In genomic region chr5:132850066-132850465, GRCh38 we compare ENCODE assay signal across 21 cellular contexts. TPM values are rescaled to one million over a fixed set of nuclear protein-coding genes. Genes with fewer than 3 reads are reported as not detected.
DNase-seq lines count a peak whose midpoint lies in the region; ATAC-seq and TF ChIP-seq lines count a peak whose summit lies in the region.
"Had no signal": no experiment of that assay in that cellular context is flagged by ENCODE, and none has a peak within 500 bp of the region (broad histone marks: within the 10 kb centered on the region; RNA-seq: fewer than 3 reads in every experiment).

No MANE protein-coding gene starts in this region.

- H3K27ac Mint-ChIP-seq in activated CD4-positive, alpha-beta memory T cell treated with anti-CD3 and anti-CD28 coated beads for 36 hours: no peak overlapping the region
- H3K27ac Mint-ChIP-seq: activated naive CD4-positive, alpha-beta T cell treated with anti-CD3 and anti-CD28 coated beads for 36 hours; CD14-positive monocyte had no signal

- H2AFZ ChIP-seq in fibroblast of lung (ENCODE audit: low read length): no peak overlapping the region

- no peak for TF ChIP-seq CTCF in fibroblast of lung (conservative IDR thresholded peaks at IDR 0.05 in 1 of 2, IDR thresholded peaks at IDR 0.05 in 1 of 2; ENCODE audit: low read depth in 1 of 2, low read length in 2 of 2)

- no peak overlapping the region for H3K27ac ChIP-seq in fibroblast of lung (ENCODE audit: insufficient read depth, low read length)
- H3K27ac ChIP-seq: gastrocnemius medialis had no signal

- no peaks in the 10 kb centered on the region for H3K36me3 ChIP-seq in fibroblast of lung (ENCODE audit: control insufficient read depth, insufficient read depth, low read length)
- H3K36me3 ChIP-seq: gastrocnemius medialis had no signal

- no peaks in the 10 kb centered on the region for H4K20me1 ChIP-seq in fibroblast of lung (ENCODE audit: control insufficient read depth, extremely low read depth, insufficient read depth, low read length)

- no peak overlapping the region for H3K4me3 Mint-ChIP-seq in activated CD4-positive, alpha-beta memory T cell treated with anti-CD3 and anti-CD28 coated beads for 36 hours
- H3K4me3 Mint-ChIP-seq: activated naive CD4-positive, alpha-beta T cell treated with anti-CD3 and anti-CD28 coated beads for 36 hours; CD14-positive monocyte had no signal

- H3K9me3 Mint-ChIP-seq in activated CD4-positive, alpha-beta memory T cell treated with anti-CD3 and anti-CD28 coated beads for 36 hours: no peaks in the 10 kb centered on the region
- H3K9me3 Mint-ChIP-seq: activated naive CD4-positive, alpha-beta T cell treated with anti-CD3 and anti-CD28 coated beads for 36 hours; CD14-positive monocyte had no signal

- ATAC-seq in GM21526 (IDR thresholded peaks at IDR 0.05; ENCODE audit: low FRiP score, unreplicated experiment): no peak
- ATAC-seq: gastrocnemius medialis, PC-3, right cardiac atrium had no signal

- peak; percentile 57 for DNase-seq in Daoy (ENCODE audit: low read depth)
- peak; percentile 24 for DNase-seq in RPMI7951 (ENCODE audit: low read depth)
- peak in 1 of 2 donors; percentile 55 for DNase-seq in fibroblast of lung (ENCODE audit: low read depth in 2 of 2)
- DNase-seq in myocyte (ENCODE audit: low read depth): peak; percentile 56
- DNase-seq in NCI-H446 treated with DMSO at 0.1 percent for 48 hours (lab: John Stamatoyannopoulos, UW): no peak
- no peak for DNase-seq in activated CD4-positive, alpha-beta memory T cell treated with anti-CD3 and anti-CD28 coated beads for 36 hours
- DNase-seq in NCI-H2107 treated with DMSO at 0.1 percent for 48 hours (lab: John Stamatoyannopoulos, UW; ENCODE audit: unreplicated experiment): no peak
- DNase-seq: activated naive CD4-positive, alpha-beta T cell treated with anti-CD3 and anti-CD28 coated beads for 36 hours; activated T-cell treated with anti-CD3 and anti-CD28 coated beads, Interleukin-2, amount 50 U/mL, for 48 hours; gastrocnemius medialis; GDM1; Karpas-422; kidney; NCI-H1092; NCI-H2029 treated with DMSO at 0.1 percent for 48 hours; NCI-H345; PC-3; right cardiac atrium had no signal

- no peaks in the 10 kb centered on the region for H3K27me3 ChIP-seq in fibroblast of lung (ENCODE audit: control insufficient read depth, insufficient read depth, low read length)
- H3K27me3 ChIP-seq: gastrocnemius medialis had no signal

- no peaks in the 10 kb centered on the region for H3K27me3 Mint-ChIP-seq in activated CD4-positive, alpha-beta memory T cell treated with anti-CD3 and anti-CD28 coated beads for 36 hours

- peak overlapping the region; percentile 35 for H3K4me2 ChIP-seq in fibroblast of lung (ENCODE audit: extremely low read depth, insufficient read depth, low read length)

- no peaks in the 10 kb centered on the region for H3K4me1 ChIP-seq in fibroblast of lung (ENCODE audit: control insufficient read depth, extremely low read depth, insufficient read depth, low read length)
- H3K4me1 ChIP-seq: gastrocnemius medialis had no signal

- no peak overlapping the region for H3K4me3 ChIP-seq in fibroblast of lung (replicated peaks in 1 of 4; ENCODE audit: control extremely low read depth in 1 of 4, insufficient read depth in 1 of 4, low read depth in 3 of 4, low read length in 4 of 4)
- H3K4me3 ChIP-seq: gastrocnemius medialis had no signal

- intact Hi-C loops in activated CD4-positive, alpha-beta memory T cell treated with anti-CD3 and anti-CD28 coated beads for 36 hours (cut with micrococcal nuclease): no loop called here

- H3K4me1 Mint-ChIP-seq in activated CD4-positive, alpha-beta memory T cell treated with anti-CD3 and anti-CD28 coated beads for 36 hours (ENCODE audit: low read depth): peaks cover 1% of the 10 kb centered on the region
- H3K4me1 Mint-ChIP-seq: CD14-positive monocyte had no signal

- H3K9ac ChIP-seq in fibroblast of lung (ENCODE audit: insufficient read depth, low read length): no peak overlapping the region

- H3K36me3 Mint-ChIP-seq in activated CD4-positive, alpha-beta memory T cell treated with anti-CD3 and anti-CD28 coated beads for 36 hours: no peaks in the 10 kb centered on the region
- H3K36me3 Mint-ChIP-seq: CD14-positive monocyte had no signal

- CTCF ChIA-PET in activated CD4-positive, alpha-beta memory T cell treated with anti-CD3 and anti-CD28 coated beads for 36 hours (lab: Charles Lee): interaction anchor here (0.9 kb wide), 2 partner anchors 21 to 30 kb away, joined by 3 read pairs; no protein-coding TSS in a partner anchor

- POLR2A ChIA-PET in activated CD4-positive, alpha-beta memory T cell treated with anti-CD3 and anti-CD28 coated beads for 36 hours (lab: Charles Lee): no interaction called here

- no peaks in the 10 kb centered on the region for H3K9me3 ChIP-seq in fibroblast of lung (ENCODE audit: control insufficient read depth, insufficient read depth, low read depth, low read length)
- H3K9me3 ChIP-seq: gastrocnemius medialis had no signal

- H3K79me2 ChIP-seq in fibroblast of lung (ENCODE audit: control insufficient read depth, insufficient read depth, low read length): no peaks in the 10 kb centered on the region

RNA-seq across cellular contexts. Expression of gene GDF9, which starts 16.2 kb away (rescaled TPM):
- total RNA-seq in Daoy (2014; rRNA removed; shearing (Covaris generic)): 0.17 TPM in 1 of 2 replicates, not detected in the other
- 0.12 and 0.39 TPM in 2 replicates for total RNA-seq in RPMI7951 (2014; rRNA removed; shearing (Covaris generic))
- total RNA-seq in fibroblast of lung: under 0.01 and 0.17 TPM in 2 replicates
- 0.07 and 0.11 TPM in 2 replicates for polyA plus RNA-seq in fibroblast of lung
- 0.05 TPM in 1 of 2 replicates, not detected in the other for polyA plus RNA-seq in fibroblast of lung (2012)
- not detected in 2 replicates for polyA minus RNA-seq in fibroblast of lung (ENCODE audit: low replicate concordance)
- 0.27 and 0.57 TPM in 2 replicates for total RNA-seq in myocyte
- 0.34 TPM for polyA plus RNA-seq in myocyte (2012)
- total RNA-seq in activated CD4-positive, alpha-beta memory T cell treated with anti-CD3 and anti-CD28 coated beads for 36 hours: under 1 TPM; 0.43 to 0.73 TPM
- total RNA-seq: PC-3 had no signal
- polyA plus RNA-seq: CD14-positive monocyte had no signal

RNA-seq across cellular contexts. Expression of gene UQCRQ, which starts 16.4 kb away (rescaled TPM):
- 287 and 294 TPM in 2 replicates for total RNA-seq in Daoy (2014; rRNA removed; shearing (Covaris generic))
- 330 and 401 TPM in 2 replicates for total RNA-seq in RPMI7951 (2014; rRNA removed; shearing (Covaris generic))
- total RNA-seq in fibroblast of lung (112 and 113 TPM in 2 replicates), myocyte (99.8 and 134 TPM in 2 replicates)
- polyA plus RNA-seq in fibroblast of lung: 157 and 200 TPM in 2 replicates
- 571 and 577 TPM in 2 replicates for polyA plus RNA-seq in fibroblast of lung (2012)
- polyA minus RNA-seq in fibroblast of lung (ENCODE audit: low replicate concordance): 28.9 and 46.4 TPM in 2 replicates
- 511 TPM for polyA plus RNA-seq in myocyte (2012)
- 100 to 1,000 TPM; 540 to 565 TPM for total RNA-seq in activated CD4-positive, alpha-beta memory T cell treated with anti-CD3 and anti-CD28 coated beads for 36 hours

RNA-seq across cellular contexts. Expression of gene SHROOM1, which starts 19.6 kb away (rescaled TPM):
- total RNA-seq in Daoy (2014; rRNA removed; shearing (Covaris generic)): 8.2 and 8.3 TPM in 2 replicates
- 4.8 and 6.1 TPM in 2 replicates for total RNA-seq in RPMI7951 (2014; rRNA removed; shearing (Covaris generic))
- total RNA-seq in fibroblast of lung (4.1 and 6.1 TPM in 2 replicates), myocyte (7.7 and 10.0 TPM in 2 replicates)
- 2.9 and 6.2 TPM in 2 replicates for polyA plus RNA-seq in fibroblast of lung
- polyA plus RNA-seq in fibroblast of lung (2012): 5.4 and 6.7 TPM in 2 replicates
- 4.2 and 6.3 TPM in 2 replicates for polyA minus RNA-seq in fibroblast of lung (ENCODE audit: low replicate concordance)
- 5.7 TPM for polyA plus RNA-seq in myocyte (2012)
- 1 to 10 TPM; 1.2 to 1.6 TPM for total RNA-seq in activated CD4-positive, alpha-beta memory T cell treated with anti-CD3 and anti-CD28 coated beads for 36 hours

RNA-seq across cellular contexts. Expression of gene LEAP2, which starts 23.4 kb away (rescaled TPM):
- 0.17 and 0.68 TPM in 2 replicates for total RNA-seq in Daoy (2014; rRNA removed; shearing (Covaris generic))
- total RNA-seq in RPMI7951 (2014; rRNA removed; shearing (Covaris generic)): 0.29 and 0.84 TPM in 2 replicates
- total RNA-seq in fibroblast of lung (0.26 and 0.33 TPM in 2 replicates), myocyte (0.88 and 1.0 TPM in 2 replicates)
- polyA plus RNA-seq in fibroblast of lung: 0.30 and 0.50 TPM in 2 replicates
- polyA plus RNA-seq in fibroblast of lung (2012): 0.24 and 0.29 TPM in 2 replicates
- not detected in 2 replicates for polyA minus RNA-seq in fibroblast of lung (ENCODE audit: low replicate concordance)
- polyA plus RNA-seq in myocyte (2012): 1.5 TPM
- 1 to 10 TPM; 1.7 to 3.2 TPM for total RNA-seq in activated CD4-positive, alpha-beta memory T cell treated with anti-CD3 and anti-CD28 coated beads for 36 hours

RNA-seq across cellular contexts. Expression of gene SOWAHA, which starts 37.0 kb away (rescaled TPM):
- 0.42 TPM in 1 of 2 replicates, not detected in the other for total RNA-seq in Daoy (2014; rRNA removed; shearing (Covaris generic))
- not detected in 2 replicates for total RNA-seq in RPMI7951 (2014; rRNA removed; shearing (Covaris generic))
- total RNA-seq in fibroblast of lung: 0.17 and 0.26 TPM in 2 replicates
- 0.02 and 0.03 TPM in 2 replicates for polyA plus RNA-seq in fibroblast of lung
- not detected in 2 replicates for polyA plus RNA-seq in fibroblast of lung (2012)
- polyA minus RNA-seq in fibroblast of lung (ENCODE audit: low replicate concordance): not detected in 2 replicates
- 0.11 and 0.36 TPM in 2 replicates for total RNA-seq in myocyte
- polyA plus RNA-seq in myocyte (2012): 0.03 TPM
- total RNA-seq in activated CD4-positive, alpha-beta memory T cell treated with anti-CD3 and anti-CD28 coated beads for 36 hours: not detected
- total RNA-seq: A673; activated naive CD4-positive, alpha-beta T cell treated with anti-CD3 and anti-CD28 coated beads for 36 hours had no signal
- polyA plus RNA-seq: CD14-positive monocyte had no signal

Comparison
In these comparisons a context has a peak if more than half of its experiments do, and no peak if none do; other contexts are left out.
1. DNase-seq: peak in Daoy (single experiment), RPMI7951 (single experiment) and myocyte (single experiment); none in NCI-H446 treated with DMSO at 0.1 percent for 48 hours (single experiment), activated CD4-positive, alpha-beta memory T cell treated with anti-CD3 and anti-CD28 coated beads for 36 hours (single experiment) and NCI-H2107 treated with DMSO at 0.1 percent for 48 hours (single experiment).